Comparison of ENCODE assay signal across 22 cellular contexts in genomic region chr9:114701971-114702370, GRCh38. TPM values are rescaled to one million over a fixed set of nuclear protein-coding genes. Genes with fewer than 3 reads are reported as not detected.
"Had no signal": no experiment of that assay in that cellular context is flagged by ENCODE, and none has a peak within 500 bp of the region (broad histone marks: within the 10 kb centered on the region; RNA-seq: fewer than 3 reads in every experiment).

No MANE protein-coding gene starts in this region.

- H3K36me3 ChIP-seq: brain microvascular endothelial cell, colonic mucosa, gastrocnemius medialis, tibial nerve, uterus had no signal

- H3K9me3 ChIP-seq: colonic mucosa, gastrocnemius medialis, uterus had no signal

- H3K4me1 ChIP-seq: colonic mucosa, gastrocnemius medialis, tibial nerve, uterus had no signal

- ATAC-seq: gastrocnemius medialis, left lobe of liver, WTC11 had no signal

- H3K27ac Mint-ChIP-seq: mesothelial cell of epicardium, WTC11 had no signal

- H3K27me3 ChIP-seq: brain microvascular endothelial cell, colonic mucosa, gastrocnemius medialis, tibial nerve, uterus had no signal

- H3K9me3 Mint-ChIP-seq: WTC11 had no signal

- H3K36me3 Mint-ChIP-seq: WTC11 had no signal

- H3K27ac ChIP-seq: brain microvascular endothelial cell, colonic mucosa, gastrocnemius medialis, tibial nerve, uterus had no signal

- H3K4me3 Mint-ChIP-seq: mesothelial cell of epicardium, WTC11 had no signal

- H3K4me3 ChIP-seq: colonic mucosa, gastrocnemius medialis, lung, tibial nerve, uterus had no signal

- DNase-seq: activated effector memory CD4-positive, alpha-beta T cell treated with Interleukin-2 at 50 U/mL for 16 hours; activated T-cell treated with anti-CD3 and anti-CD28 coated beads for 4 hours; aorta; brain microvascular endothelial cell; colonic mucosa; gastrocnemius medialis; head of caudate nucleus; kidney; occipital lobe; retina; stimulated activated CD4-positive, alpha-beta T cell treated with anti-CD3 and anti-CD28 coated beads, Interleukin-12 subunit alpha, Interleukin-12 subunit beta, amount 100 ng/mL, for 4 hours; stimulated activated CD4-positive, alpha-beta T cell treated with anti-CD3 and anti-CD28 coated beads, Interleukin-1b, Interleukin-23, amount 100 ng/mL, for 48 hours; SW 1271; uterus had no signal

RNA-seq across cellular contexts. Expression of gene TEX48, which starts 20.0 kb away (rescaled TPM):
- total RNA-seq: aorta, colonic mucosa, gastrocnemius medialis, kidney, left lobe of liver, lung, mesothelial cell of epicardium, occipital lobe, posterior vena cava, tibial nerve, uterus, WTC11 had no signal
- polyA plus RNA-seq: aorta, esophagus, lung, neural cell had no signal

RNA-seq across cellular contexts. Expression of gene TEX53, which starts 44.4 kb away (rescaled TPM):
- total RNA-seq: aorta, colonic mucosa, gastrocnemius medialis, kidney, left lobe of liver, lung, mesothelial cell of epicardium, occipital lobe, posterior vena cava, tibial nerve, uterus, WTC11 had no signal
- polyA plus RNA-seq: aorta, esophagus, lung, neural cell had no signal
